ENCODE assay signal across 8 cellular contexts in genomic region chr10:5447071-5447470, GRCh38.
A peak's percentile ranks its signal among the peaks of the same experiment; 100 is the strongest.
DNase-seq lines count a peak whose midpoint lies in the region; ATAC-seq and TF ChIP-seq lines count a peak whose summit lies in the region.

No MANE protein-coding gene starts in this region.

- no peaks in the 10 kb centered on the region for H3K9me3 ChIP-seq in HEK293 (ENCODE audit: control insufficient read depth, insufficient read depth, low read depth, low read length)

- TF ChIP-seq CTCF in HEK293 (tag by site-specific recombination; IDR thresholded peaks at IDR 0.05), result no peak
- no peak for TF ChIP-seq CTCF in VCaP (conservative IDR thresholded peaks at IDR 0.05)
- no peak for TF ChIP-seq CTCF in GM20000 (IDR thresholded peaks at IDR 0.05; ENCODE audit: extremely low read depth, missing control alignments)

- ATAC-seq in GM18502 (IDR thresholded peaks at IDR 0.05; ENCODE audit: poor library complexity, unreplicated experiment), result no peak
- no peak for ATAC-seq in GM21367 (IDR thresholded peaks at IDR 0.05; ENCODE audit: unreplicated experiment)

- POLR2A ChIA-PET in HEK293 (lab: Yijun Ruan, JAX), result interaction anchor here (0.6 to 2.1 kb wide), 12 partner anchors 8 to 183 kb away, joined by 3 to 12 read pairs (median 4); partner anchors contain the start of gene NET1

- peak; percentile 11 for DNase-seq in glomerular visceral epithelial cell (ENCODE audit: extremely low spot score)
- no peak for DNase-seq in GM20000 (ENCODE audit: low spot score)
- DNase-seq in MV-4-11 (lab: John Stamatoyannopoulos, UW), result no peak

- peak overlapping the region; percentile 42; the same call in 1 of the 2 replicates for H3K4me3 ChIP-seq in HEK293 (ENCODE audit: low read depth, low read length)
- peak overlapping the region; percentile 25 to 60 (median 44) for H3K4me3 ChIP-seq in skin epidermis

- H3K27ac ChIP-seq in HEK293 (ENCODE audit: extremely low read depth, low read depth, low read length) (no peak overlapping the region), VCaP (peak overlapping the region; percentile 86), skin epidermis (peak overlapping the region in 20 of 21 experiments; percentile 38 to 86 (median 79))

- peaks cover 0 to 10% of the 10 kb centered on the region in 2 experiments; a peak in 1 of 3 replicates for H3K36me3 ChIP-seq in HEK293 (ENCODE audit: control insufficient read depth in 2 of 2, insufficient read depth in 1 of 2, low read length in 2 of 2)

- H3K4me1 ChIP-seq in HEK293 (ENCODE audit: control insufficient read depth, insufficient read depth, low read length), result peaks cover 18% of the 10 kb centered on the region; the same call in 1 of the 2 replicates

- CTCF ChIA-PET in HEK293 (lab: Yijun Ruan, JAX), result interaction anchor here (0.6 to 12.8 kb wide), 6 partner anchors 13 to 183 kb away, joined by 3 to 207 read pairs (median 4); no protein-coding TSS in a partner anchor

TF ChIP-seq in HEK293, 187 proteins besides CTCF, POLR2A, EP300 and RAD21:
- no peak for TF ChIP-seq GLI2 (tag by site-specific recombination; IDR thresholded peaks at IDR 0.05; ENCODE audit: borderline replicate concordance, low read depth)
- TF ChIP-seq ZNF362 (tag by site-specific recombination; IDR thresholded peaks at IDR 0.05), result 0 out of 2 replicates have a peak, but pooled peaks have one; percentile 25
- TF ChIP-seq, protein P1, sequence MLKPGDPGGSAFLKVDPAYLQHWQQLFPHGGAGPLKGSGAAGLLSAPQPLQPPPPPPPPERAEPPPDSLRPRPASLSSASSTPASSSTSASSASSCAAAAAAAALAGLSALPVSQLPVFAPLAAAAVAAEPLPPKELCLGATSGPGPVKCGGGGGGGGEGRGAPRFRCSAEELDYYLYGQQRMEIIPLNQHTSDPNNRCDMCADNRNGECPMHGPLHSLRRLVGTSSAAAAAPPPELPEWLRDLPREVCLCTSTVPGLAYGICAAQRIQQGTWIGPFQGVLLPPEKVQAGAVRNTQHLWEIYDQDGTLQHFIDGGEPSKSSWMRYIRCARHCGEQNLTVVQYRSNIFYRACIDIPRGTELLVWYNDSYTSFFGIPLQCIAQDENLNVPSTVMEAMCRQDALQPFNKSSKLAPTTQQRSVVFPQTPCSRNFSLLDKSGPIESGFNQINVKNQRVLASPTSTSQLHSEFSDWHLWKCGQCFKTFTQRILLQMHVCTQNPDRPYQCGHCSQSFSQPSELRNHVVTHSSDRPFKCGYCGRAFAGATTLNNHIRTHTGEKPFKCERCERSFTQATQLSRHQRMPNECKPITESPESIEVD (tag by site-specific recombination; IDR thresholded peaks at IDR 0.05), result peak; percentile 55
TF ChIP-seq in HEK293: peak in this region for 2.
